16 cellular contexts compared by ENCODE assay signal in the genomic region with DNA sequence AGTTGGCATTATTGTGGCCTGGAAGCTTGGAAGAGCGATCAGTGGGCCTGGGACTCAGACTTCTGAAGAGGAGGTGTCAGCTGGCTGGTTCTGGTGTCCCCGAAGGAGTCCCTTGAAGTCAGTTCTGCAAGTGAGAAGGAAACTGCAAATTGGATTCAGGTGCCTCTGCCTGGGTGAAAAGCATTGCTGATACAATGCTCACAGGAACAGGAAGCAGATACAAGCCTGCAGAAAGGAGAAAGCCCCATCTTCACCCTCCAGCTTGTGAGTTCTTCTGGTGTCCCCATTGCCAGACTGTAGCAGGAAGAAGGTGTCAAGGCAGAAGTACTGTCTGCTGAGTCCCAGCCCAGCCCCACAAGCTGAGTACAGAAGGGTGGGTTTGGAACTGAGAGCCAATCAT.
"Had no signal": no experiment of that assay in that cellular context is flagged by ENCODE, and none has a peak within 500 bp of the region (broad histone marks: within the 10 kb centered on the region; RNA-seq: fewer than 3 reads in every experiment).

No MANE protein-coding gene starts in this region.

- H3K4me3 ChIP-seq: ascending aorta, prostate gland had no signal

- DNase-seq: activated CD4-positive, alpha-beta T cell treated with anti-CD3 and anti-CD28 coated beads for 48 hours; activated CD8-positive, alpha-beta memory T cell treated with anti-CD3 and anti-CD28 coated beads, Interleukin-2, amount 50 U/mL, for 48 hours; activated CD8-positive, alpha-beta T cell treated with anti-CD3 and anti-CD28 coated beads, Interleukin-2, amount 10 ng/mL, durations not matched to agents 7 days and 5 days; activated naive CD4-positive, alpha-beta T cell treated with Interleukin-2 at 50 U/mL for 16 hours; activated naive CD8-positive, alpha-beta T cell treated with anti-CD3 and anti-CD28 coated beads, Interleukin-2, amount 50 U/mL, for 24 hours; foreskin keratinocyte; head of caudate nucleus; mammary epithelial cell; stimulated activated CD4-positive, alpha-beta T cell treated with anti-CD3 and anti-CD28 coated beads, Interleukin-2, amount 100 ng/mL, for 24 hours; stimulated activated naive B cell treated with anti-CD40 and anti-IgM and Interleukin-4, amounts not matched to agents 10 μg/mL and 1 μg/mL and 100 μg/mL, for 72 hours; T1000 had no signal

- H3K9me3 ChIP-seq: ascending aorta, prostate gland had no signal

- ATAC-seq: activated CD8-positive, alpha-beta T cell treated with anti-CD3 and anti-CD28 coated beads, Interleukin-2, amount 10 ng/mL, durations not matched to agents 7 days and 5 days; activated naive CD8-positive, alpha-beta T cell treated with anti-CD3 and anti-CD28 coated beads, Interleukin-2, amount 50 U/mL, for 24 hours; foreskin keratinocyte; natural killer cell treated with Interleukin-12 subunit alpha and Interleukin-12 subunit beta and Interleukin-15 and Interleukin-18, amount 100 ng/mL, for 72 hours; sciatic nerve; stimulated activated naive B cell treated with anti-CD40 and anti-IgM and Interleukin-4, amounts not matched to agents 10 μg/mL and 1 μg/mL and 100 μg/mL, for 72 hours had no signal

- FAIRE-seq: endothelial cell of umbilical vein had no signal

- H3K27ac ChIP-seq: ascending aorta, foreskin keratinocyte, prostate gland had no signal

- H3K4me1 ChIP-seq: ascending aorta, foreskin keratinocyte, prostate gland had no signal

- H3K36me3 ChIP-seq: ascending aorta, prostate gland had no signal

- H3K27me3 ChIP-seq: ascending aorta, foreskin keratinocyte had no signal
